In genomic region chr9:123406016-123406415, GRCh38 we compare ENCODE assay signal across 18 cellular contexts. TPM values are rescaled to one million over a fixed set of nuclear protein-coding genes. Genes with fewer than 3 reads are reported as not detected.
A peak's percentile ranks its signal among the peaks of the same experiment; 100 is the strongest.
DNase-seq lines count a peak whose midpoint lies in the region; ATAC-seq and TF ChIP-seq lines count a peak whose summit lies in the region.
"Had no signal": no experiment of that assay in that cellular context is flagged by ENCODE, and none has a peak within 500 bp of the region (broad histone marks: within the 10 kb centered on the region; RNA-seq: fewer than 3 reads in every experiment).

No MANE protein-coding gene starts in this region.

- H3K79me2 ChIP-seq in H9 (ENCODE audit: insufficient read depth, low read length): no peaks in the 10 kb centered on the region

- H3T11ph ChIP-seq in H9 (ENCODE audit: low read length): no peak overlapping the region

- H3K4me3 Mint-ChIP-seq in H9 (no peak overlapping the region), endothelial cell (ENCODE audit: unreplicated experiment) (no peak overlapping the region), neural crest cell (no peak overlapping the region)
- H3K4me3 Mint-ChIP-seq in natural killer cell treated with Interleukin-12 subunit alpha and Interleukin-12 subunit beta and Interleukin-15 and Interleukin-18, amount 100 ng/mL, for 72 hours: no peak overlapping the region
- H3K4me3 Mint-ChIP-seq: HFFc6 had no signal

- no peak overlapping the region for H2BK120ac ChIP-seq in H9 (ENCODE audit: low read depth, low read length, poor library complexity, severe bottlenecking)

- H3K56ac ChIP-seq in H9 (ENCODE audit: insufficient read length, low read depth, low read length): no peak overlapping the region

- no peaks in the 10 kb centered on the region for H4K20me1 ChIP-seq in BLaER1
- no peaks in the 10 kb centered on the region for H4K20me1 ChIP-seq in H9 (ENCODE audit: control insufficient read depth, insufficient read depth, insufficient read length)

- H3K27me3 ChIP-seq in BLaER1: no peaks in the 10 kb centered on the region
- H3K27me3 ChIP-seq in H9 (ENCODE audit: insufficient read depth, low read length): no peaks in the 10 kb centered on the region
- no peaks in the 10 kb centered on the region for H3K27me3 ChIP-seq in adrenal gland

- H3K9ac ChIP-seq in BLaER1: no peak overlapping the region
- no peak overlapping the region for H3K9ac ChIP-seq in H9 (ENCODE audit: extremely low read depth, insufficient read length, low read length)

- H4K8ac ChIP-seq in H9 (replicated peaks; ENCODE audit: insufficient read length, low read depth, low read length): no peak overlapping the region

- no peak overlapping the region for H2BK12ac ChIP-seq in H9 (ENCODE audit: insufficient read length, low read depth, low read length)

- H3K27ac ChIP-seq in BLaER1 (no peak overlapping the region; the same call in 1 of the 2 replicates), H9 (ENCODE audit: insufficient read length, low read depth, low read length) (no peak overlapping the region), adrenal gland (no peak overlapping the region)
- H3K27ac ChIP-seq: C4-2B had no signal

- H2BK20ac ChIP-seq in H9 (ENCODE audit: low read depth, low read length, poor library complexity, severe bottlenecking): no peak overlapping the region

- H3K18ac ChIP-seq in H9 (ENCODE audit: insufficient read length, low read depth, low read length): no peak overlapping the region

- no peak overlapping the region for H2AK5ac ChIP-seq in H9 (ENCODE audit: insufficient read length, low read length)

- no CpG with 5 or more reads among the region's 6 CpGs for WGBS in H9 (ENCODE audit: extremely low coverage, insufficient read length, low lambda C conversion rate)
- WGBS in adrenal gland, 4 donors: 81 to 100% (median 93%) methylated on average over 3 to 6 of the region's 6 CpGs

- H3K4me2 ChIP-seq in BLaER1 (peak overlapping the region; percentile 61), H9 (ENCODE audit: insufficient read depth, insufficient read length, low read length) (no peak overlapping the region)

- H3K9me3 ChIP-seq in BLaER1: no peaks in the 10 kb centered on the region
- H3K9me3 ChIP-seq in H9 (ENCODE audit: control insufficient read depth, low read depth, low read length): no peaks in the 10 kb centered on the region
- H3K9me3 ChIP-seq in adrenal gland (replicated peaks in 1 of 3): no peaks in the 10 kb centered on the region

- no peak overlapping the region for H2BK5ac ChIP-seq in H9 (ENCODE audit: insufficient read length, low read length)

- TF ChIP-seq CTCF in H9 (conservative IDR thresholded peaks at IDR 0.05): no peak
- TF ChIP-seq CTCF in endothelial cell (IDR thresholded peaks at IDR 0.05; ENCODE audit: unreplicated experiment): no peak
- TF ChIP-seq CTCF in neural crest cell (conservative IDR thresholded peaks at IDR 0.05): no peak
- TF ChIP-seq CTCF in adrenal gland (IDR thresholded peaks at IDR 0.05): no peak

- H3K36me3 Mint-ChIP-seq in H9 (ENCODE audit: insufficient read depth in 1 of 3, low read depth in 3 of 3) (no peaks in the 10 kb centered on the region; a peak in 1 of 7 replicates), endothelial cell (ENCODE audit: low read depth, unreplicated experiment) (peaks cover 4% of the 10 kb centered on the region), neural crest cell (ENCODE audit: low read depth) (no peaks in the 10 kb centered on the region)
- H3K36me3 Mint-ChIP-seq in natural killer cell treated with Interleukin-12 subunit alpha and Interleukin-12 subunit beta and Interleukin-15 and Interleukin-18, amount 100 ng/mL, for 72 hours: no peaks in the 10 kb centered on the region

- H3K27me3 Mint-ChIP-seq in H9 (ENCODE audit: low read depth) (no peaks in the 10 kb centered on the region; the same call in 1 of the 2 replicates), endothelial cell (ENCODE audit: unreplicated experiment) (peaks cover 4% of the 10 kb centered on the region), neural crest cell (ENCODE audit: low read depth) (peaks cover 3% of the 10 kb centered on the region)
- H3K27me3 Mint-ChIP-seq in natural killer cell treated with Interleukin-12 subunit alpha and Interleukin-12 subunit beta and Interleukin-15 and Interleukin-18, amount 100 ng/mL, for 72 hours: no peaks in the 10 kb centered on the region

- no peak overlapping the region for H3K14ac ChIP-seq in H9 (ENCODE audit: insufficient read depth, low read length)

- no peak overlapping the region for H3K4ac ChIP-seq in H9 (ENCODE audit: low read depth, low read length)

- no peak for ATAC-seq in natural killer cell treated with Interleukin-12 subunit alpha and Interleukin-12 subunit beta and Interleukin-15 and Interleukin-18, amount 100 ng/mL, for 72 hours
- no peak for ATAC-seq in GM21515 (IDR thresholded peaks at IDR 0.05; ENCODE audit: unreplicated experiment)
- ATAC-seq: PC-3 had no signal

- no peaks in the 10 kb centered on the region for H3K79me1 ChIP-seq in H9 (ENCODE audit: insufficient read depth, low read depth, low read length, poor library complexity, severe bottlenecking)

- H2AFZ ChIP-seq in H9 (ENCODE audit: low read length): no peak overlapping the region

- H3K27ac Mint-ChIP-seq in H9: peak overlapping the region in 2 of 3 experiments; percentile 18 to 60; a peak in 1 of 7 replicates
- H3K27ac Mint-ChIP-seq in endothelial cell (ENCODE audit: unreplicated experiment): peak overlapping the region; percentile 44
- peak overlapping the region; percentile 90 for H3K27ac Mint-ChIP-seq in neural crest cell (ENCODE audit: unreplicated experiment)
- H3K27ac Mint-ChIP-seq in natural killer cell treated with Interleukin-12 subunit alpha and Interleukin-12 subunit beta and Interleukin-15 and Interleukin-18, amount 100 ng/mL, for 72 hours: peak overlapping the region in 1 of 2 donors; percentile 15
- H3K27ac Mint-ChIP-seq: HFFc6 had no signal

- no peak overlapping the region for H4K91ac ChIP-seq in H9 (ENCODE audit: insufficient read length, low read depth, low read length)

- H3K36me3 ChIP-seq in BLaER1 (peaks cover 6% of the 10 kb centered on the region; the same call in 1 of the 2 replicates), adrenal gland (replicated peaks in 1 of 2) (no peaks in the 10 kb centered on the region)

- no peak for TF ChIP-seq POLR2A in adrenal gland (IDR thresholded peaks at IDR 0.05)

- H3K23ac ChIP-seq in H9 (ENCODE audit: insufficient read length, low read depth, low read length): no peak overlapping the region

- no peak overlapping the region for H3K4me3 ChIP-seq in BLaER1
- H3K4me3 ChIP-seq in adrenal gland: no peak overlapping the region

- H3K4me1 ChIP-seq in BLaER1 (peaks cover 26% of the 10 kb centered on the region), H9 (ENCODE audit: insufficient read depth, low read length) (no peaks in the 10 kb centered on the region; the same call in 1 of the 2 replicates), adrenal gland (replicated peaks in 1 of 2) (no peaks in the 10 kb centered on the region)

- no peak overlapping the region for H2BK15ac ChIP-seq in H9 (ENCODE audit: low read depth, low read length)

- DNase-seq in H9: no peak
- no peak for DNase-seq in endothelial cell (ENCODE audit: low spot score)
- no peak for DNase-seq in neural crest cell (ENCODE audit: low read depth, low spot score)
- DNase-seq in adrenal gland: no peak
- DNase-seq in natural killer cell treated with Interleukin-12 subunit alpha and Interleukin-12 subunit beta and Interleukin-15 and Interleukin-18, amount 100 ng/mL, for 72 hours (ENCODE audit: low spot score): no peak
- no peak for DNase-seq in COR-L47 (lab: John Stamatoyannopoulos, UW)
- DNase-seq: DND-41, HFFc6, KBM-7, NCI-H187 treated with DMSO at 0.1 percent for 48 hours, NCI-H2227 treated with DMSO at 0.1 percent for 48 hours, NCI-H82, PC-3, RPMI8226, SIG-M5 had no signal

- H3K23me2 ChIP-seq in H9 (ENCODE audit: insufficient read length, low read depth, low read length, poor library complexity, severe bottlenecking): no peaks in the 10 kb centered on the region

- H4K5ac ChIP-seq in H9 (ENCODE audit: insufficient read length, low read depth, low read length): no peak overlapping the region

- H3K4me1 Mint-ChIP-seq in H9: peaks cover 44 to 47% of the 10 kb centered on the region in 2 experiments
- H3K4me1 Mint-ChIP-seq in endothelial cell (ENCODE audit: unreplicated experiment): peaks cover 4% of the 10 kb centered on the region
- H3K4me1 Mint-ChIP-seq in neural crest cell: peaks cover 53% of the 10 kb centered on the region
- peaks cover 0 to 3% of the 10 kb centered on the region in 2 donors for H3K4me1 Mint-ChIP-seq in natural killer cell treated with Interleukin-12 subunit alpha and Interleukin-12 subunit beta and Interleukin-15 and Interleukin-18, amount 100 ng/mL, for 72 hours (ENCODE audit: low read depth in 2 of 2)

- intact Hi-C loops in adrenal gland (cut with DNase I): no loop called here

- H3K9me3 Mint-ChIP-seq in H9 (no peaks in the 10 kb centered on the region), endothelial cell (ENCODE audit: unreplicated experiment) (no peaks in the 10 kb centered on the region), neural crest cell (no peaks in the 10 kb centered on the region)
- no peaks in the 10 kb centered on the region for H3K9me3 Mint-ChIP-seq in natural killer cell treated with Interleukin-12 subunit alpha and Interleukin-12 subunit beta and Interleukin-15 and Interleukin-18, amount 100 ng/mL, for 72 hours
- H3K9me3 Mint-ChIP-seq: HFFc6 had no signal

RNA-seq across cellular contexts. Expression of gene CRB2, which starts 50.0 kb away (rescaled TPM):
- total RNA-seq in H9 (2021) (2.9 and 3.6 TPM in 2 replicates), endothelial cell (ENCODE audit: unreplicated experiment) (0.18 TPM), neural crest cell (73.4 and 80.5 TPM in 2 replicates), adrenal gland (under 1 TPM in 5 of 8 donors, not detected in 3; under 0.01 to 0.24 (median 0.07) TPM)
- under 1 TPM; 0.03 to 0.13 (median 0.08) TPM for polyA plus RNA-seq in adrenal gland
- total RNA-seq in natural killer cell treated with Interleukin-12 subunit alpha and Interleukin-12 subunit beta and Interleukin-15 and Interleukin-18, amount 100 ng/mL, for 72 hours: not detected
- total RNA-seq: HFFc6, PC-3 had no signal

Comparison
In these comparisons a context has a peak if more than half of its experiments do, and no peak if none do; other contexts are left out.
1. RNA of gene CRB2, which starts 50.0 kb away (total RNA-seq): 73.4 to 80.5 TPM in neural crest cell; 2.9 to 3.6 TPM in H9, 0.18 TPM in endothelial cell (single experiment), not detected in natural killer cell treated with Interleukin-12 subunit alpha and Interleukin-12 subunit beta and Interleukin-15 and Interleukin-18, amount 100 ng/mL, for 72 hours and under 0.01 to 0.24 TPM in adrenal gland; every median in the first group is over 10 times any median in the second.